1 cellular context compared by ENCODE assay signal in the genomic region with DNA sequence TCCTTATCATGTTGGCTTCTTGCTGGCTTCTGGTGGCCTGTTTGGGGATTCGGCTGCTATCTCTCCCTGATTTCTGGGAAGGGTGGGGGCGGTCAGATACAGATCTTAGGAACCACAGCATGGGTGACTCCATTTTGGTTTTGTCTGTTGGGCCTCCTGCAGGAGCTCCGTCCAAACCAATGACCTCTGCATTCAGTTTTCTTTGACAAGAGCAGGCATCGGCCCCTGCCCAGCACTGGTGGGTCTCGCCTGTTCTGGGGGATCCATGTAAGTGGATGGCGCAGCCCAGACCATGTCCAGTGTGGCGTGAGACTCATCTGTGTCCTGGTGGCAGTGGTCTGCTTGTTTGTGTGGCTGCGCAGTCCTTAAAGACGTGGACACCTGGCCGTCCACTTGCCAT.
TF ChIP-seq lines count a peak whose summit lies in the region.

No MANE protein-coding gene starts in this region.

TF ChIP-seq in K562, 482 proteins besides CTCF, POLR2A, EP300 and RAD21 (continued from another document and continues in another):
- TF ChIP-seq CC2D1A (IDR thresholded peaks at IDR 0.05), result no peak
- TF ChIP-seq, protein P1, sequence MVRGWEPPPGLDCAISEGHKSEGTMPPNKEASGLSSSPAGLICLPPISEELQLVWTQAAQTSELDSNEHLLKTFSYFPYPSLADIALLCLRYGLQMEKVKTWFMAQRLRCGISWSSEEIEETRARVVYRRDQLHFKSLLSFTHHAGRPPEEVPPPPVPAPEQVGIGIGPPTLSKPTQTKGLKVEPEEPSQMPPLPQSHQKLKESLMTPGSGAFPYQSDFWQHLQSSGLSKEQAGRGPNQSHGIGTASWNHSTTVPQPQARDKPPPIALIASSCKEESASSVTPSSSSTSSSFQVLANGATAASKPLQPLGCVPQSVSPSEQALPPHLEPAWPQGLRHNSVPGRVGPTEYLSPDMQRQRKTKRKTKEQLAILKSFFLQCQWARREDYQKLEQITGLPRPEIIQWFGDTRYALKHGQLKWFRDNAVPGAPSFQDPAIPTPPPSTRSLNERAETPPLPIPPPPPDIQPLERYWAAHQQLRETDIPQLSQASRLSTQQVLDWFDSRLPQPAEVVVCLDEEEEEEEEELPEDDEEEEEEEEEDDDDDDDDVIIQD (CRISPR knock-in tag; IDR thresholded peaks at IDR 0.05), result 0 out of 2 replicates have a peak, but pooled peaks have one; percentile 56
- TF ChIP-seq POLR2B (IDR thresholded peaks at IDR 0.05; ENCODE audit: low read depth, partially characterized antibody), result no peak
- TF ChIP-seq, protein P2, sequence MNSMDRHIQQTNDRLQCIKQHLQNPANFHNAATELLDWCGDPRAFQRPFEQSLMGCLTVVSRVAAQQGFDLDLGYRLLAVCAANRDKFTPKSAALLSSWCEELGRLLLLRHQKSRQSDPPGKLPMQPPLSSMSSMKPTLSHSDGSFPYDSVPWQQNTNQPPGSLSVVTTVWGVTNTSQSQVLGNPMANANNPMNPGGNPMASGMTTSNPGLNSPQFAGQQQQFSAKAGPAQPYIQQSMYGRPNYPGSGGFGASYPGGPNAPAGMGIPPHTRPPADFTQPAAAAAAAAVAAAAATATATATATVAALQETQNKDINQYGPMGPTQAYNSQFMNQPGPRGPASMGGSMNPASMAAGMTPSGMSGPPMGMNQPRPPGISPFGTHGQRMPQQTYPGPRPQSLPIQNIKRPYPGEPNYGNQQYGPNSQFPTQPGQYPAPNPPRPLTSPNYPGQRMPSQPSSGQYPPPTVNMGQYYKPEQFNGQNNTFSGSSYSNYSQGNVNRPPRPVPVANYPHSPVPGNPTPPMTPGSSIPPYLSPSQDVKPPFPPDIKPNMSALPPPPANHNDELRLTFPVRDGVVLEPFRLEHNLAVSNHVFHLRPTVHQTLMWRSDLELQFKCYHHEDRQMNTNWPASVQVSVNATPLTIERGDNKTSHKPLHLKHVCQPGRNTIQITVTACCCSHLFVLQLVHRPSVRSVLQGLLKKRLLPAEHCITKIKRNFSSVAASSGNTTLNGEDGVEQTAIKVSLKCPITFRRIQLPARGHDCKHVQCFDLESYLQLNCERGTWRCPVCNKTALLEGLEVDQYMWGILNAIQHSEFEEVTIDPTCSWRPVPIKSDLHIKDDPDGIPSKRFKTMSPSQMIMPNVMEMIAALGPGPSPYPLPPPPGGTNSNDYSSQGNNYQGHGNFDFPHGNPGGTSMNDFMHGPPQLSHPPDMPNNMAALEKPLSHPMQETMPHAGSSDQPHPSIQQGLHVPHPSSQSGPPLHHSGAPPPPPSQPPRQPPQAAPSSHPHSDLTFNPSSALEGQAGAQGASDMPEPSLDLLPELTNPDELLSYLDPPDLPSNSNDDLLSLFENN (IDR thresholded peaks at IDR 0.05; ENCODE audit: low read depth in 2 of 2, low read length in 2 of 2), result no peak
- TF ChIP-seq, protein P3, sequence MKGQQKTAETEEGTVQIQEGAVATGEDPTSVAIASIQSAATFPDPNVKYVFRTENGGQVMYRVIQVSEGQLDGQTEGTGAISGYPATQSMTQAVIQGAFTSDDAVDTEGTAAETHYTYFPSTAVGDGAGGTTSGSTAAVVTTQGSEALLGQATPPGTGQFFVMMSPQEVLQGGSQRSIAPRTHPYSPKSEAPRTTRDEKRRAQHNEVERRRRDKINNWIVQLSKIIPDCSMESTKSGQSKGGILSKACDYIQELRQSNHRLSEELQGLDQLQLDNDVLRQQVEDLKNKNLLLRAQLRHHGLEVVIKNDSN (CRISPR knock-in tag; IDR thresholded peaks at IDR 0.05), result no peak
- TF ChIP-seq TGIF2 (CRISPR knock-in tag; IDR thresholded peaks at IDR 0.05), result no peak
- TF ChIP-seq ZBTB12 (CRISPR knock-in tag; IDR thresholded peaks at IDR 0.05), result peak; percentile 49; the same call in 1 of the 2 replicates
- peak; percentile 75; the same call in 1 of the 2 replicates for TF ChIP-seq PTRF (tag; IDR thresholded peaks at IDR 0.05)
- TF ChIP-seq, protein P4, sequence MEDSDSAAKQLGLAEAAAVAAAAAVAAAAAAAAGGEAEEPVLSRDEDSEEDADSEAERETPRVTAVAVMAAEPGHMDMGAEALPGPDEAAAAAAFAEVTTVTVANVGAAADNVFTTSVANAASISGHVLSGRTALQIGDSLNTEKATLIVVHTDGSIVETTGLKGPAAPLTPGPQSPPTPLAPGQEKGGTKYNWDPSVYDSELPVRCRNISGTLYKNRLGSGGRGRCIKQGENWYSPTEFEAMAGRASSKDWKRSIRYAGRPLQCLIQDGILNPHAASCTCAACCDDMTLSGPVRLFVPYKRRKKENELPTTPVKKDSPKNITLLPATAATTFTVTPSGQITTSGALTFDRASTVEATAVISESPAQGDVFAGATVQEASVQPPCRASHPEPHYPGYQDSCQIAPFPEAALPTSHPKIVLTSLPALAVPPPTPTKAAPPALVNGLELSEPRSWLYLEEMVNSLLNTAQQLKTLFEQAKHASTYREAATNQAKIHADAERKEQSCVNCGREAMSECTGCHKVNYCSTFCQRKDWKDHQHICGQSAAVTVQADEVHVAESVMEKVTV (CRISPR knock-in tag; IDR thresholded peaks at IDR 0.05), result no peak
- TF ChIP-seq MEF2D (tag; conservative IDR thresholded peaks at IDR 0.05; ENCODE audit: low read depth), result peak; percentile 90
- TF ChIP-seq, protein P5, sequence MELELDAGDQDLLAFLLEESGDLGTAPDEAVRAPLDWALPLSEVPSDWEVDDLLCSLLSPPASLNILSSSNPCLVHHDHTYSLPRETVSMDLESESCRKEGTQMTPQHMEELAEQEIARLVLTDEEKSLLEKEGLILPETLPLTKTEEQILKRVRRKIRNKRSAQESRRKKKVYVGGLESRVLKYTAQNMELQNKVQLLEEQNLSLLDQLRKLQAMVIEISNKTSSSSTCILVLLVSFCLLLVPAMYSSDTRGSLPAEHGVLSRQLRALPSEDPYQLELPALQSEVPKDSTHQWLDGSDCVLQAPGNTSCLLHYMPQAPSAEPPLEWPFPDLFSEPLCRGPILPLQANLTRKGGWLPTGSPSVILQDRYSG (tag; conservative IDR thresholded peaks at IDR 0.05; ENCODE audit: low read depth), result peak; percentile 93
- peak; percentile 92 for TF ChIP-seq TSHZ1 (CRISPR knock-in tag; IDR thresholded peaks at IDR 0.05)
- TF ChIP-seq ZNF586 (CRISPR knock-in tag; conservative IDR thresholded peaks at IDR 0.05), result no peak
- TF ChIP-seq TEAD4 (IDR thresholded peaks at IDR 0.05; ENCODE audit: low read length), result no peak
- TF ChIP-seq TEAD4 (CRISPR knock-in tag; IDR thresholded peaks at IDR 0.05; ENCODE audit: borderline replicate concordance), result no peak
- TF ChIP-seq DIDO1 (tag; IDR thresholded peaks at IDR 0.05; ENCODE audit: low read depth), result peak; percentile 29; the same call in 1 of the 2 replicates
- no peak for TF ChIP-seq ZNF717 (CRISPR knock-in tag; IDR thresholded peaks at IDR 0.05)
- TF ChIP-seq HOXB6 (CRISPR knock-in tag; IDR thresholded peaks at IDR 0.05; ENCODE audit: borderline replicate concordance), result 0 out of 2 replicates have a peak, but pooled peaks have one; percentile 11
- no peak for TF ChIP-seq JUND (IDR thresholded peaks at IDR 0.05; ENCODE audit: borderline replicate concordance, low read depth, low read length)
- peak; percentile 53; the same call in 1 of the 3 replicates for TF ChIP-seq JUND (tag; IDR thresholded peaks at IDR 0.05; ENCODE audit: borderline replicate concordance, low read depth, low read length)
- TF ChIP-seq MYC (IDR thresholded peaks at IDR 0.05; ENCODE audit: low read depth, low read length), result no peak
- peak; percentile 94 for TF ChIP-seq MYC (CRISPR knock-in tag; IDR thresholded peaks at IDR 0.05; ENCODE audit: borderline replicate concordance, low read depth)
- TF ChIP-seq, protein P6, sequence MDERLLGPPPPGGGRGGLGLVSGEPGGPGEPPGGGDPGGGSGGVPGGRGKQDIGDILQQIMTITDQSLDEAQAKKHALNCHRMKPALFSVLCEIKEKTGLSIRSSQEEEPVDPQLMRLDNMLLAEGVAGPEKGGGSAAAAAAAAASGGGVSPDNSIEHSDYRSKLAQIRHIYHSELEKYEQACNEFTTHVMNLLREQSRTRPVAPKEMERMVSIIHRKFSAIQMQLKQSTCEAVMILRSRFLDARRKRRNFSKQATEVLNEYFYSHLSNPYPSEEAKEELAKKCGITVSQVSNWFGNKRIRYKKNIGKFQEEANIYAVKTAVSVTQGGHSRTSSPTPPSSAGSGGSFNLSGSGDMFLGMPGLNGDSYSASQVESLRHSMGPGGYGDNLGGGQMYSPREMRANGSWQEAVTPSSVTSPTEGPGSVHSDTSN (CRISPR knock-in tag; IDR thresholded peaks at IDR 0.05; ENCODE audit: low read depth), result no peak
- TF ChIP-seq, protein P6 (tag; conservative IDR thresholded peaks at IDR 0.05; ENCODE audit: low read depth), result no peak
- TF ChIP-seq CXXC5 (CRISPR knock-in tag; IDR thresholded peaks at IDR 0.05), result peak; percentile 80
- no peak for TF ChIP-seq RBM14 (IDR thresholded peaks at IDR 0.05; ENCODE audit: borderline replicate concordance, insufficient read depth, low read depth, low read length)
- no peak for TF ChIP-seq ZNF584 (CRISPR knock-in tag; IDR thresholded peaks at IDR 0.05; ENCODE audit: low read depth)
- TF ChIP-seq ZNF324 (CRISPR knock-in tag; IDR thresholded peaks at IDR 0.05), result 0 out of 2 replicates have a peak, but pooled peaks have one; percentile 24
- no peak for TF ChIP-seq CHD4 (IDR thresholded peaks at IDR 0.05; ENCODE audit: insufficient read depth, insufficient replicate concordance, low read depth, low read length, poor library complexity, severe bottlenecking)
- peak; percentile 94 for TF ChIP-seq ZNF41 (CRISPR knock-in tag; conservative IDR thresholded peaks at IDR 0.05)
- TF ChIP-seq, protein P7, sequence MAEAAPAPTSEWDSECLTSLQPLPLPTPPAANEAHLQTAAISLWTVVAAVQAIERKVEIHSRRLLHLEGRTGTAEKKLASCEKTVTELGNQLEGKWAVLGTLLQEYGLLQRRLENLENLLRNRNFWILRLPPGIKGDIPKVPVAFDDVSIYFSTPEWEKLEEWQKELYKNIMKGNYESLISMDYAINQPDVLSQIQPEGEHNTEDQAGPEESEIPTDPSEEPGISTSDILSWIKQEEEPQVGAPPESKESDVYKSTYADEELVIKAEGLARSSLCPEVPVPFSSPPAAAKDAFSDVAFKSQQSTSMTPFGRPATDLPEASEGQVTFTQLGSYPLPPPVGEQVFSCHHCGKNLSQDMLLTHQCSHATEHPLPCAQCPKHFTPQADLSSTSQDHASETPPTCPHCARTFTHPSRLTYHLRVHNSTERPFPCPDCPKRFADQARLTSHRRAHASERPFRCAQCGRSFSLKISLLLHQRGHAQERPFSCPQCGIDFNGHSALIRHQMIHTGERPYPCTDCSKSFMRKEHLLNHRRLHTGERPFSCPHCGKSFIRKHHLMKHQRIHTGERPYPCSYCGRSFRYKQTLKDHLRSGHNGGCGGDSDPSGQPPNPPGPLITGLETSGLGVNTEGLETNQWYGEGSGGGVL (CRISPR knock-in tag; IDR thresholded peaks at IDR 0.05), result 0 out of 2 replicates have a peak, but pooled peaks have one; percentile 42
- no peak for TF ChIP-seq SRSF7 (optimal IDR thresholded peaks at IDR 0.05; ENCODE audit: low read depth, low read length)
- TF ChIP-seq, protein P8, sequence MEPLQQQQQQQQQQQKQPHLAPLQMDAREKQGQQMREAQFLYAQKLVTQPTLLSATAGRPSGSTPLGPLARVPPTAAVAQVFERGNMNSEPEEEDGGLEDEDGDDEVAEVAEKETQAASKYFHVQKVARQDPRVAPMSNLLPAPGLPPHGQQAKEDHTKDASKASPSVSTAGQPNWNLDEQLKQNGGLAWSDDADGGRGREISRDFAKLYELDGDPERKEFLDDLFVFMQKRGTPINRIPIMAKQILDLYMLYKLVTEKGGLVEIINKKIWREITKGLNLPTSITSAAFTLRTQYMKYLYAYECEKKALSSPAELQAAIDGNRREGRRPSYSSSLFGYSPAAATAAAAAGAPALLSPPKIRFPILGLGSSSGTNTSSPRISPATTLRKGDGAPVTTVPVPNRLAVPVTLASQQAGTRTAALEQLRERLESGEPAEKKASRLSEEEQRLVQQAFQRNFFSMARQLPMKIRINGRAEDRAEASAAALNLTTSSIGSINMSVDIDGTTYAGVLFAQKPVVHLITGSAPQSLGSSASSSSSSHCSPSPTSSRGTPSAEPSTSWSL (CRISPR knock-in tag; IDR thresholded peaks at IDR 0.05; ENCODE audit: borderline replicate concordance), result peak; percentile 87; the same call in 1 of the 2 replicates
